15 cellular contexts compared by ENCODE assay signal in the genomic region with DNA sequence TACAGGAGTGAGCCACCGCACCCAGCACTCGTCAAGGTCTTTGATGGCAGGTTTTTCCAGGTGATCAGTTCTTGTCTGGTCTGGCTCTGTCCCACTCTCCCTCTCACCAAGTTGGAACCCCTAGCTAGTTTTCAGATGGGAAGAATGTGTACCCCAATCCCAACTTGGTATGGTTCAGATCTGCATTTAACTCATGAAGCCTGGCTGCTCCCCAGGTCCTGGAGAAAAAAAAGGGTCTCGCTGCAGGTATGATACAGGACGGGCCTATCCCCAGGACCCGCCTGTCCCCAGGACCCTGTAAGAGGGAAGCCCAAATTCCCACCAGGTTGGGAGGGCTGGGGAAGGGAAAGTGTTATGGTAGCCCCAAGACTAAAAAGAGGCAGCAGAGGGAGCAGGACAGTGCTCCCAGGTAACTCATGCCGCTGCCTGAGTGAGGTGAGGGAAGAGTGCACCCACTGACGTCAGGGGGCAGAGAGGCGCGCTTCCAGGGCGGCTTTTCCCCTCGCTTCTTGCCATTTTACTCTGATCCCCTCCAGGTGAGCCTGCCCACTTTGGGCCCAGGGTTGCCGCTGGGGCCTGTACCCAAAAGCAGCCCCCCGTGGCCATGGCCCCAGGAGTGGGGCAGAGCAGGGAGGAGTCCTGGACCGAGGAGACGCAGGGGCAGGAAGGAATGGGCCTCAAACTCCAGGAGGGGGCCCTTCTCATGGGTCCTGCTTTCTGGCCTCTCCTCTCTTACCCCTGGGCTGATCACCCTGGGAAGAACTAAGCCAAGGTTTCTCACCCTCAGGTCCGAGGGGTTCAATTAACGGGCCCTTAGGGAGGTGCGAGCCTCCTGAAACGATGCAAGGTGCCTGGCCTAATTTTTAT. TPM values are rescaled to one million over a fixed set of nuclear protein-coding genes. Genes with fewer than 3 reads are reported as not detected.
A peak's percentile ranks its signal among the peaks of the same experiment; 100 is the strongest.
DNase-seq lines count a peak whose midpoint lies in the region; ATAC-seq and TF ChIP-seq lines count a peak whose summit lies in the region.
"Had no signal": no experiment of that assay in that cellular context is flagged by ENCODE, and none has a peak within 500 bp of the region (broad histone marks: within the 10 kb centered on the region; RNA-seq: fewer than 3 reads in every experiment).

No MANE protein-coding gene starts in this region.

- TF ChIP-seq POLR2A in testis (IDR thresholded peaks at IDR 0.05): no peak

- H3K4me1 Mint-ChIP-seq in activated naive CD4-positive, alpha-beta T cell treated with anti-CD3 and anti-CD28 coated beads, Interleukin-2, amount 10 ng/mL, durations not matched to agents 7 days and 5 days: peaks cover 11% of the 10 kb centered on the region
- no peaks in the 10 kb centered on the region for H3K4me1 Mint-ChIP-seq in activated T-helper 17 cell treated with anti-CD3 and anti-CD28 coated beads, Interleukin-2, amount 50 U/mL, for 72 hours
- peaks cover 3% of the 10 kb centered on the region for H3K4me1 Mint-ChIP-seq in memory B cell

- CTCF ChIA-PET in activated naive CD4-positive, alpha-beta T cell treated with anti-CD3 and anti-CD28 coated beads, Interleukin-2, amount 10 ng/mL, durations not matched to agents 7 days and 5 days (lab: Charles Lee): no interaction called here

- intact Hi-C loops in testis (cut with DNase I; ENCODE audit: low total_unique reads): no loop called here

- peak overlapping the region; percentile 67 to 84 for H3K27ac ChIP-seq in testis

- H3K36me3 ChIP-seq in testis (ENCODE audit: low read depth, missing control alignments): no peaks in the 10 kb centered on the region
- H3K36me3 ChIP-seq: Peyer's patch had no signal

- no peaks in the 10 kb centered on the region for H3K9me3 Mint-ChIP-seq in activated naive CD4-positive, alpha-beta T cell treated with anti-CD3 and anti-CD28 coated beads, Interleukin-2, amount 10 ng/mL, durations not matched to agents 7 days and 5 days
- no peaks in the 10 kb centered on the region for H3K9me3 Mint-ChIP-seq in activated T-helper 17 cell treated with anti-CD3 and anti-CD28 coated beads, Interleukin-2, amount 50 U/mL, for 72 hours
- H3K9me3 Mint-ChIP-seq in memory B cell: no peaks in the 10 kb centered on the region
- H3K9me3 Mint-ChIP-seq: activated CD4-positive, alpha-beta T cell treated with anti-CD3 and anti-CD28 coated beads, Interleukin-2, amount 10 ng/mL, durations not matched to agents 24 days and 14 days; activated T-cell treated with anti-CD3 and anti-CD28 coated beads, Interleukin-2, amount 50 U/mL, for 72 hours had no signal

- no peaks in the 10 kb centered on the region for H3K36me3 Mint-ChIP-seq in activated naive CD4-positive, alpha-beta T cell treated with anti-CD3 and anti-CD28 coated beads, Interleukin-2, amount 10 ng/mL, durations not matched to agents 7 days and 5 days
- H3K36me3 Mint-ChIP-seq in activated T-helper 17 cell treated with anti-CD3 and anti-CD28 coated beads, Interleukin-2, amount 50 U/mL, for 72 hours (ENCODE audit: low read depth): no peaks in the 10 kb centered on the region
- H3K36me3 Mint-ChIP-seq in memory B cell: no peaks in the 10 kb centered on the region

- no peak for DNase-seq in activated naive CD4-positive, alpha-beta T cell treated with anti-CD3 and anti-CD28 coated beads, Interleukin-2, amount 10 ng/mL, durations not matched to agents 7 days and 5 days
- DNase-seq in activated naive CD4-positive, alpha-beta T cell treated with Interleukin-2 at 50 U/mL for 16 hours: no peak
- no peak for DNase-seq in memory B cell (ENCODE audit: low spot score in 2 of 2)
- DNase-seq in testis: no peak
- DNase-seq in NCI-H2107 (lab: John Stamatoyannopoulos, UW): no peak
- DNase-seq in activated CD4-positive, alpha-beta T cell treated with anti-CD3 and anti-CD28 coated beads, Interleukin-2, amount 50 U/mL, for 4 hours: no peak
- DNase-seq: activated CD4-positive, alpha-beta T cell treated with anti-CD3 and anti-CD28 coated beads, Interleukin-2, amount 10 ng/mL, durations not matched to agents 24 days and 14 days; activated T-cell treated with anti-CD3 and anti-CD28 coated beads, Interleukin-2, amount 50 U/mL, for 72 hours; H7; NCI-H1930; NCI-H524 treated with DMSO at 0.1 percent for 48 hours; stimulated activated naive CD8-positive, alpha-beta T cell treated with anti-CD3 and anti-CD28 coated beads, Interleukin-15, Interleukin-2, amounts not matched to agents 100 U/mL and 50 U/mL, for 24 hours had no signal

- H3K4me1 ChIP-seq in testis: no peaks in the 10 kb centered on the region

- peak overlapping the region; percentile 64 to 76 for H3K4me3 ChIP-seq in testis

- H3K27me3 Mint-ChIP-seq in activated naive CD4-positive, alpha-beta T cell treated with anti-CD3 and anti-CD28 coated beads, Interleukin-2, amount 10 ng/mL, durations not matched to agents 7 days and 5 days: no peaks in the 10 kb centered on the region
- no peaks in the 10 kb centered on the region for H3K27me3 Mint-ChIP-seq in activated T-helper 17 cell treated with anti-CD3 and anti-CD28 coated beads, Interleukin-2, amount 50 U/mL, for 72 hours
- no peaks in the 10 kb centered on the region for H3K27me3 Mint-ChIP-seq in memory B cell
- H3K27me3 Mint-ChIP-seq: activated CD4-positive, alpha-beta T cell treated with anti-CD3 and anti-CD28 coated beads, Interleukin-2, amount 10 ng/mL, durations not matched to agents 24 days and 14 days had no signal

- H3K4me3 Mint-ChIP-seq in activated naive CD4-positive, alpha-beta T cell treated with anti-CD3 and anti-CD28 coated beads, Interleukin-2, amount 10 ng/mL, durations not matched to agents 7 days and 5 days: no peak overlapping the region
- peak overlapping the region; percentile 79 for H3K4me3 Mint-ChIP-seq in activated T-helper 17 cell treated with anti-CD3 and anti-CD28 coated beads, Interleukin-2, amount 50 U/mL, for 72 hours
- peak overlapping the region; percentile 14 for H3K4me3 Mint-ChIP-seq in memory B cell

- H3K9me3 ChIP-seq in testis: no peaks in the 10 kb centered on the region
- H3K9me3 ChIP-seq: Peyer's patch had no signal

- no peak for TF ChIP-seq CTCF in testis (IDR thresholded peaks at IDR 0.05)

- no peak for ATAC-seq in activated T-helper 17 cell treated with anti-CD3 and anti-CD28 coated beads, Interleukin-2, amount 50 U/mL, for 72 hours (replicated peaks)
- ATAC-seq in memory B cell (ENCODE audit: low read depth): no peak
- no peak for ATAC-seq in GM18909 (IDR thresholded peaks at IDR 0.05; ENCODE audit: poor library complexity, unreplicated experiment)

- WGBS in testis, 2 donors: 51 to 71% methylated on average over 16 to 19 of the region's 19 CpGs

- H3K27ac Mint-ChIP-seq in activated naive CD4-positive, alpha-beta T cell treated with anti-CD3 and anti-CD28 coated beads, Interleukin-2, amount 10 ng/mL, durations not matched to agents 7 days and 5 days: peak overlapping the region; percentile 56
- H3K27ac Mint-ChIP-seq in activated T-helper 17 cell treated with anti-CD3 and anti-CD28 coated beads, Interleukin-2, amount 50 U/mL, for 72 hours: no peak overlapping the region
- H3K27ac Mint-ChIP-seq in memory B cell: no peak overlapping the region

- no peaks in the 10 kb centered on the region for H3K27me3 ChIP-seq in testis
- H3K27me3 ChIP-seq: Peyer's patch had no signal

RNA-seq across cellular contexts. Expression of gene SRRM3, which starts 36.4 kb away (rescaled TPM):
- total RNA-seq in activated T-helper 17 cell treated with anti-CD3 and anti-CD28 coated beads, Interleukin-2, amount 50 U/mL, for 72 hours: under 1 TPM in 1 of 2 donors, not detected in 1; 0.26 TPM
- 1 to 10 TPM; 7.8 to 8.4 TPM for total RNA-seq in testis
- polyA plus RNA-seq in testis (ENCODE audit: insufficient read depth, low read depth, low replicate concordance): 8.3 TPM

Comparison
In these comparisons a context has a peak if more than half of its experiments do, and no peak if none do; other contexts are left out.
1. RNA of gene SRRM3, which starts 36.4 kb away (total RNA-seq): 7.8 to 8.4 TPM in testis; 0.26 TPM in activated T-helper 17 cell treated with anti-CD3 and anti-CD28 coated beads, Interleukin-2, amount 50 U/mL, for 72 hours; every median in the first group is over 4 times any median in the second.